19 cellular contexts compared by ENCODE assay signal in the genomic region with DNA sequence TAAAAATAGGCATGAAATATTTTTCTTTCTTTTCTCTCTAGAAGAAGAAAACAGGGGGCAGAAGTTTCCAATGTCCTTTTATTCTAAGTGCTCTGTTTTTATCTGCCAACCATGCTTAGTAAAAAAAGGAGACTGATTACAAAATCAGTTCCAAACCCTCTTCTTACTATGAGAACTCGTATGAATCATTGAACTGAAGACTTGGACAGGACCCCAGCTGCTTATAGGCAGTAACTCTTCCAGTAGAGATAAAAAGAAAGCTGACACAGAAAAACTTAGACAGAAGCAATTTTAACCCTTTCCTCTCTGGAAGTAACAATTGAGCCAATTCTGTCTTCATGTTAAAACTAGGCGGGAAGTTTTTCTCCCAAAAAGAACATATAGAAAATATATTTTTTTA. TPM values are rescaled to one million over a fixed set of nuclear protein-coding genes. Genes with fewer than 3 reads are reported as not detected.
DNase-seq lines count a peak whose midpoint lies in the region; ATAC-seq, FAIRE-seq and TF ChIP-seq lines count a peak whose summit lies in the region.
"Had no signal": no experiment of that assay in that cellular context is flagged by ENCODE, and none has a peak within 500 bp of the region (broad histone marks: within the 10 kb centered on the region; RNA-seq: fewer than 3 reads in every experiment).

No MANE protein-coding gene starts in this region.

- H3K4me1 Mint-ChIP-seq in activated CD4-positive, alpha-beta T cell treated with anti-CD3 and anti-CD28 coated beads for 36 hours, result no peaks in the 10 kb centered on the region

- H3K27me3 ChIP-seq in AG04450 (ENCODE audit: control insufficient read depth, insufficient read depth, low read length) (no peaks in the 10 kb centered on the region), MG63 (no peaks in the 10 kb centered on the region), bronchial epithelial cell (ENCODE audit: control insufficient read depth, insufficient read depth, low read length) (no peaks in the 10 kb centered on the region), Peyer's patch (no peaks in the 10 kb centered on the region)
- H3K27me3 ChIP-seq: stomach had no signal

- H3K36me3 ChIP-seq in MG63 (no peaks in the 10 kb centered on the region), bronchial epithelial cell (ENCODE audit: control insufficient read depth, insufficient read depth, low read length) (no peaks in the 10 kb centered on the region), Peyer's patch (no peaks in the 10 kb centered on the region)
- H3K36me3 ChIP-seq: heart left ventricle, SJCRH30, stomach had no signal

- no peak overlapping the region for H3K4me3 ChIP-seq in AG04450 (ENCODE audit: low read depth, low read length)
- H3K4me3 ChIP-seq in MG63, result no peak overlapping the region
- no peak overlapping the region for H3K4me3 ChIP-seq in bronchial epithelial cell (ENCODE audit: low read depth, low read length)
- no peak overlapping the region for H3K4me3 ChIP-seq in Peyer's patch
- H3K4me3 ChIP-seq: heart left ventricle, SJCRH30, stomach had no signal

- POLR2A ChIA-PET in AG04450 (lab: Yijun Ruan, JAX), result no interaction called here
- POLR2A ChIA-PET in activated CD4-positive, alpha-beta T cell treated with anti-CD3 and anti-CD28 coated beads for 36 hours (lab: Charles Lee), result no interaction called here

- no peak for TF ChIP-seq CTCF in AG04450 (IDR thresholded peaks at IDR 0.05; ENCODE audit: low read depth, low read length)
- no peak for TF ChIP-seq CTCF in bronchial epithelial cell (IDR thresholded peaks at IDR 0.05; ENCODE audit: insufficient read depth, low read length, severe bottlenecking)
- TF ChIP-seq CTCF in Peyer's patch (IDR thresholded peaks at IDR 0.05), result no peak

- peaks cover 21% of the 10 kb centered on the region for H3K27me3 Mint-ChIP-seq in activated CD4-positive, alpha-beta T cell treated with anti-CD3 and anti-CD28 coated beads for 36 hours

- CTCF ChIA-PET in AG04450 (lab: Charles Lee), result no interaction called here
- CTCF ChIA-PET in activated CD4-positive, alpha-beta T cell treated with anti-CD3 and anti-CD28 coated beads for 36 hours (lab: Charles Lee), result no interaction called here

- no peak overlapping the region for H3K27ac Mint-ChIP-seq in activated CD4-positive, alpha-beta T cell treated with anti-CD3 and anti-CD28 coated beads for 36 hours

- no peaks in the 10 kb centered on the region for H3K36me3 Mint-ChIP-seq in activated CD4-positive, alpha-beta T cell treated with anti-CD3 and anti-CD28 coated beads for 36 hours (ENCODE audit: low read depth)

- intact Hi-C loops in activated CD4-positive, alpha-beta T cell treated with anti-CD3 and anti-CD28 coated beads for 36 hours (cut with DNase I, micrococcal nuclease), result no loop called here

- TF ChIP-seq POLR2A in Peyer's patch (IDR thresholded peaks at IDR 0.05), result no peak

- FAIRE-seq in bronchial epithelial cell (lab: Jason Lieb, UNC), result no peak

- ATAC-seq in activated CD4-positive, alpha-beta T cell treated with anti-CD3 and anti-CD28 coated beads for 36 hours, result no peak
- ATAC-seq: heart left ventricle had no signal

- no peaks in the 10 kb centered on the region for H3K4me1 ChIP-seq in Peyer's patch
- H3K4me1 ChIP-seq: SJCRH30 had no signal

- no peak overlapping the region for H3K27ac ChIP-seq in AG04450 (ENCODE audit: low read depth, low read length)
- no peak overlapping the region for H3K27ac ChIP-seq in Peyer's patch
- H3K27ac ChIP-seq: heart left ventricle, SJCRH30, stomach had no signal

- H3K4me3 Mint-ChIP-seq in activated CD4-positive, alpha-beta T cell treated with anti-CD3 and anti-CD28 coated beads for 36 hours, result no peak overlapping the region

- DNase-seq in AG04450 (ENCODE audit: low read depth, low spot score) (peak; percentile 6), MG63 (peak; percentile 53), bronchial epithelial cell (ENCODE audit: low read depth) (peak; percentile 58), left kidney (ENCODE audit: low read depth, low spot score) (peak; percentile 57), Peyer's patch (no peak), NCI-H2029 (lab: John Stamatoyannopoulos, UW) (no peak), medulla oblongata (ENCODE audit: extremely low spot score) (no peak)
- no peak for DNase-seq in activated CD4-positive, alpha-beta T cell treated with anti-CD3 and anti-CD28 coated beads for 36 hours
- DNase-seq: activated effector memory CD4-positive, alpha-beta T cell treated with anti-CD3 and anti-CD28 coated beads, Interleukin-2, amount 50 U/mL, for 16 hours; amygdala; EL; heart left ventricle; islet precursor cell; midbrain; NCI-H526 treated with DMSO at 0.1 percent for 48 hours; right cardiac atrium; SJCRH30; stimulated activated CD4-positive, alpha-beta T cell treated with anti-CD3 and anti-CD28 coated beads, Interleukin-1b, Interleukin-23, amount 100 ng/mL, for 48 hours; stomach had no signal

- H3K9me3 ChIP-seq in AG04450 (ENCODE audit: control insufficient read depth, insufficient read depth, low read length) (no peaks in the 10 kb centered on the region), MG63 (no peaks in the 10 kb centered on the region), Peyer's patch (no peaks in the 10 kb centered on the region)
- H3K9me3 ChIP-seq: heart left ventricle, SJCRH30, stomach had no signal

- H3K9me3 Mint-ChIP-seq in activated CD4-positive, alpha-beta T cell treated with anti-CD3 and anti-CD28 coated beads for 36 hours (ENCODE audit: low read depth), result no peaks in the 10 kb centered on the region

RNA-seq across cellular contexts. Expression of a gene that starts 24.5 kb away (rescaled TPM):
- under 0.01 TPM in 1 of 2 replicates, not detected in the other for polyA plus RNA-seq in AG04450 (2011; rRNA removed)
- polyA minus RNA-seq in AG04450 (2011; rRNA and poly(A)+ RNA removed), result not detected in 2 replicates
- not detected in 2 replicates for total RNA-seq in MG63 (2014; rRNA removed; shearing (Covaris generic); ENCODE audit: low replicate concordance)
- under 0.01 TPM in 1 of 2 replicates, not detected in the other for total RNA-seq in bronchial epithelial cell
- 1 to 10 TPM in 1 of 4 donors, under 1 TPM in 2, not detected in 1; 0.13 to 4.1 (median 0.19) TPM for total RNA-seq in Peyer's patch
- total RNA-seq in activated CD4-positive, alpha-beta T cell treated with anti-CD3 and anti-CD28 coated beads for 36 hours, result not detected

Comparison
In these comparisons a context has a peak if more than half of its experiments do, and no peak if none do; other contexts are left out.
1. DNase-seq: peak in AG04450 (single experiment), MG63 (single experiment), bronchial epithelial cell (single experiment) and left kidney (single experiment); none in Peyer's patch (0 of 3), activated CD4-positive, alpha-beta T cell treated with anti-CD3 and anti-CD28 coated beads for 36 hours (single experiment), NCI-H2029 (single experiment) and medulla oblongata (single experiment).